8 cellular contexts compared by ENCODE assay signal in the genomic region with DNA sequence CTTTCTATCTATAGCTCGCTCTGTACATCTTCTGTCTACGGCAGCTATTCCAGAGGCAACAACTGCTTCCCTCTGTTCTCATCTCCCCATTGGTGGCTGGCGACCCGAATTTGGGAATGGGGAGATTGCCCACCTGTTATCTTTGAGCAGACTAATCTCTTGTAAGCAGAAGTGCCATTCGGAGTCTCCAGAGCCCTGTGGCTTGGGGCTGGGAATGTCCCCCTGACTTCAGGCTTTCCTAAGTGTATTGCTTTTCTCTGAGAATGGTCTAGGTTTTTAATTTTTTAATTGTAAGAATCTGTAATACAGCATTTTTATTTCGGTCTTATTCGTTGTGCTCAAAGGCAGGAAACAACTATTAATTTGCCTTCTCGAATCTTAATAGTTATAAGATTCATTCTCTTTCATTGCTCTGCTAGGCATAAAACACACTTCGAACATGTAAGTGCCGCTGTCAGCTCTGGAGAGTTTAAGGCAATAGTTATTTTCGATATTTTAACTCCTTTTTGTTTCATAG. TPM values are rescaled to one million over a fixed set of nuclear protein-coding genes. Genes with fewer than 3 reads are reported as not detected.
DNase-seq lines count a peak whose midpoint lies in the region; ATAC-seq and TF ChIP-seq lines count a peak whose summit lies in the region.

No MANE protein-coding gene starts in this region.

- intact Hi-C loops in activated CD4-positive, alpha-beta memory T cell treated with anti-CD3 and anti-CD28 coated beads for 36 hours (cut with micrococcal nuclease), result loop anchor here (1.0 to 10.0 kb wide), 6 partner anchors 30 to 504 kb away; partner anchors contain the start of genes CDC14A and TRMT13
- intact Hi-C loops in left cardiac atrium (cut with DNase I) (loop anchor here in 1 of 2 donors (5.0 kb wide), 1 partner anchor 38 kb away; no protein-coding TSS in a partner anchor), sigmoid colon (cut with DNase I) (loop anchor here (1.0 kb wide), 1 partner anchor 42 kb away; no protein-coding TSS in a partner anchor)

- no peaks in the 10 kb centered on the region for H3K27me3 Mint-ChIP-seq in activated CD4-positive, alpha-beta memory T cell treated with anti-CD3 and anti-CD28 coated beads for 36 hours

- H3K36me3 Mint-ChIP-seq in activated CD4-positive, alpha-beta memory T cell treated with anti-CD3 and anti-CD28 coated beads for 36 hours, result peaks cover 11% of the 10 kb centered on the region

- CTCF ChIA-PET in activated CD4-positive, alpha-beta memory T cell treated with anti-CD3 and anti-CD28 coated beads for 36 hours (lab: Charles Lee), result no interaction called here

- H3K27me3 ChIP-seq in sigmoid colon, result no peaks in the 10 kb centered on the region

- H3K4me1 ChIP-seq in sigmoid colon, result peaks cover 0 to 35% (median 8%) of the 10 kb centered on the region in 4 donors

- peaks cover 27% of the 10 kb centered on the region for H3K4me1 Mint-ChIP-seq in activated CD4-positive, alpha-beta memory T cell treated with anti-CD3 and anti-CD28 coated beads for 36 hours (ENCODE audit: low read depth)

- no peak for TF ChIP-seq CTCF in sigmoid colon (IDR thresholded peaks at IDR 0.05)

- TF ChIP-seq POLR2A in sigmoid colon (IDR thresholded peaks at IDR 0.05), result no peak

- peak; percentile 13 for ATAC-seq in HG03066 (IDR thresholded peaks at IDR 0.05; ENCODE audit: low read depth, unreplicated experiment)
- ATAC-seq in left cardiac atrium, result peak; percentile 12 to 24

- peak overlapping the region; percentile 74 to 90 (median 84) for H3K4me3 ChIP-seq in sigmoid colon

- H3K36me3 ChIP-seq in sigmoid colon, result peaks cover 0 to 9% (median 0%) of the 10 kb centered on the region in 4 donors

- POLR2A ChIA-PET in activated CD4-positive, alpha-beta memory T cell treated with anti-CD3 and anti-CD28 coated beads for 36 hours (lab: Charles Lee), result interaction anchor here (1.3 kb wide), 1 partner anchor 187 kb away, joined by 4 read pairs; a partner anchor contains a TSS

- H3K27ac Mint-ChIP-seq in activated CD4-positive, alpha-beta memory T cell treated with anti-CD3 and anti-CD28 coated beads for 36 hours, result peak overlapping the region; percentile 76

- H3K4me3 Mint-ChIP-seq in activated CD4-positive, alpha-beta memory T cell treated with anti-CD3 and anti-CD28 coated beads for 36 hours, result peak overlapping the region; percentile 94

- H3K9me3 ChIP-seq in sigmoid colon, result no peaks in the 10 kb centered on the region

- peak overlapping the region; percentile 91 to 93 (median 92) for H3K27ac ChIP-seq in sigmoid colon

- 2 to 3% methylated on average over 11 of the region's 11 CpGs for WGBS in sigmoid colon, 2 donors

- DNase-seq in SHP77 treated with DMSO at 0.1 percent for 48 hours (lab: John Stamatoyannopoulos, UW), result peak; percentile 21
- no peak for DNase-seq in SHP77 (lab: John Stamatoyannopoulos, UW)
- DNase-seq in activated CD4-positive, alpha-beta memory T cell treated with anti-CD3 and anti-CD28 coated beads for 36 hours, result no peak
- no peak for DNase-seq in left cardiac atrium
- no peak for DNase-seq in sigmoid colon
- DNase-seq in HuH-7 (ENCODE audit: low spot score), result no peak
- DNase-seq in effector CD4-positive, alpha-beta T cell, result no peak

- no peaks in the 10 kb centered on the region for H3K9me3 Mint-ChIP-seq in activated CD4-positive, alpha-beta memory T cell treated with anti-CD3 and anti-CD28 coated beads for 36 hours

- TF ChIP-seq EP300 in sigmoid colon (IDR thresholded peaks at IDR 0.05), result no peak

RNA-seq across cellular contexts. Expression of gene AGL, which starts 0.4 kb away (rescaled TPM):
- 10 to 100 TPM; 19.0 to 19.7 TPM for total RNA-seq in activated CD4-positive, alpha-beta memory T cell treated with anti-CD3 and anti-CD28 coated beads for 36 hours
- total RNA-seq in left cardiac atrium (10 to 100 TPM; 37.6 to 39.0 TPM), sigmoid colon (10 to 100 TPM; 28.3 to 34.3 (median 32.5) TPM)
- 1 to 10 TPM; 5.4 to 8.4 (median 6.5) TPM for polyA plus RNA-seq in sigmoid colon
